Comparison of ENCODE assay signal across 21 cellular contexts in the genomic region with DNA sequence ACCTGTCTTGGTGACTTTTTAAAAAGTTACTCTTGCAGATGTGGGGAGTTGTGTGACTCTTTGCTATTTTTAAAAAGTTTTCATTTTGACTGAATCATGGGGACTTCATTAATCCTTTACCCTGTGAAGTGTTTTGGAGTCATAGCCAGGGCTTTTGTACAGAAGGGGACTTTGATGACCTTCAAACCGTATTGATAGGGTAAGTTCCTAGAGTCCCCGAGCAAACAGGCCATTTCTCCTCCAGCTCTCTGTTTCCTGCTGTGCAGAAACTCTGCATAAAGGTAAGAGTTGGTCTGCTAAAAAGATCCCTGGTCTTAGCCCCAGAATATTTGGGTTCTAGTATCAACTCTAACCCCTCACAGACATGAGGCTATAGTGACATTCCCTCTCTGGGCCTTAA.
DNase-seq lines count a peak whose midpoint lies in the region; ATAC-seq and TF ChIP-seq lines count a peak whose summit lies in the region.
"Had no signal": no experiment of that assay in that cellular context is flagged by ENCODE, and none has a peak within 500 bp of the region (broad histone marks: within the 10 kb centered on the region; RNA-seq: fewer than 3 reads in every experiment).

No MANE protein-coding gene starts in this region.

- CTCF ChIA-PET in SK-N-SH (lab: Yijun Ruan, JAX): no interaction called here

- TF ChIP-seq POLR2A in vagina (IDR thresholded peaks at IDR 0.05): no peak

- H3K27me3 ChIP-seq in SK-N-SH (ENCODE audit: insufficient read depth) (no peaks in the 10 kb centered on the region), OCI-LY1 (ENCODE audit: insufficient read depth, low read length) (no peaks in the 10 kb centered on the region), iPS-20b (ENCODE audit: insufficient read depth, low read length) (no peaks in the 10 kb centered on the region), vagina (no peaks in the 10 kb centered on the region)
- H3K27me3 ChIP-seq: Peyer's patch had no signal

- H3K9me3 ChIP-seq in SK-N-SH (no peaks in the 10 kb centered on the region), OCI-LY1 (ENCODE audit: low read length) (no peaks in the 10 kb centered on the region), iPS-20b (ENCODE audit: insufficient read depth, low read depth, low read length) (no peaks in the 10 kb centered on the region), vagina (no peaks in the 10 kb centered on the region)
- H3K9me3 ChIP-seq: Peyer's patch had no signal

- POLR2A ChIA-PET in SK-N-SH (lab: Yijun Ruan, JAX): no interaction called here

- 33% methylated on average over 2 of the region's 2 CpGs for WGBS in SK-N-SH (ENCODE audit: low lambda C conversion rate)

- no peak for DNase-seq in SK-N-SH
- DNase-seq in vagina (ENCODE audit: extremely low spot score in 2 of 2): no peak
- no peak for DNase-seq in NCI-H2171 (lab: John Stamatoyannopoulos, UW)
- DNase-seq in OCI-M1 (lab: John Stamatoyannopoulos, UW): no peak
- DNase-seq in GM03348 (ENCODE audit: low spot score): no peak
- DNase-seq: CD8-positive, alpha-beta T cell; DMS79; H9; MV-4-11; NCI-H1436; NCI-H2029; NCI-H2171 treated with DMSO at 0.1 percent for 48 hours; NCI-H446 treated with DMSO at 0.1 percent for 48 hours; NK-92 treated with Interleukin-12 subunit alpha and Interleukin-12 subunit beta, amount 100 ng/mL, for 24 hours; Peyer's patch had no signal

- H3K79me2 ChIP-seq in SK-N-SH (ENCODE audit: insufficient read depth): no peaks in the 10 kb centered on the region
- H3K79me2 ChIP-seq in OCI-LY1 (ENCODE audit: insufficient read depth, low read length): no peaks in the 10 kb centered on the region

- no peak overlapping the region for H3K4me2 ChIP-seq in SK-N-SH
- peak overlapping the region; percentile 38 for H3K4me2 ChIP-seq in OCI-LY1 (ENCODE audit: low read length)

- ATAC-seq in SK-N-SH treated with all-trans-retinoic acid at 6 μM for 48 hours: no peak
- ATAC-seq: CD8-positive, alpha-beta T cell; GM12878; Right ventricle myocardium inferior had no signal

- intact Hi-C loops in vagina (cut with DNase I): no loop called here

- H3K4me3 ChIP-seq in SK-N-SH (ENCODE audit: low read depth in 2 of 2, low read length in 1 of 2) (no peak overlapping the region), OCI-LY1 (ENCODE audit: low read depth, low read length, poor library complexity, severe bottlenecking) (no peak overlapping the region), iPS-20b (ENCODE audit: low read length) (peak overlapping the region; percentile 21; the same call in 1 of the 2 replicates), vagina (no peak overlapping the region)
- H3K4me3 ChIP-seq: GM12878, Peyer's patch had no signal

- H3K27ac ChIP-seq in SK-N-SH (ENCODE audit: low read depth in 2 of 2, low read length in 1 of 2): no peak overlapping the region
- H3K27ac ChIP-seq in OCI-LY1 (ENCODE audit: low read depth, low read length, poor library complexity, severe bottlenecking): peak overlapping the region; percentile 96
- no peak overlapping the region for H3K27ac ChIP-seq in iPS-20b (ENCODE audit: low read length)
- H3K27ac ChIP-seq in vagina: peak overlapping the region; percentile 28
- H3K27ac ChIP-seq: 22Rv1, Peyer's patch had no signal

- H2AFZ ChIP-seq in SK-N-SH (ENCODE audit: low read depth) (peak overlapping the region; percentile 43), OCI-LY1 (ENCODE audit: low read length) (0 out of 2 replicates have a peak overlapping the region, but pooled peaks have one; percentile 6)

- TF ChIP-seq CTCF in SK-N-SH (IDR thresholded peaks at IDR 0.05) (no peak), OCI-LY1 (IDR thresholded peaks at IDR 0.05; ENCODE audit: low read length) (no peak), vagina (IDR thresholded peaks at IDR 0.05) (no peak)

- TF ChIP-seq EP300 in SK-N-SH (IDR thresholded peaks at IDR 0.05; ENCODE audit: borderline replicate concordance in 1 of 2, low read depth in 1 of 2, low read length in 1 of 2): no peak

- H3K9ac ChIP-seq in SK-N-SH (no peak overlapping the region), OCI-LY1 (ENCODE audit: low read length) (peak overlapping the region; percentile 56), iPS-20b (ENCODE audit: low read depth, low read length) (no peak overlapping the region; the same call in 1 of the 2 replicates)

- H3K9me2 ChIP-seq in SK-N-SH: no peaks in the 10 kb centered on the region
- H3K9me2 ChIP-seq in OCI-LY1 (ENCODE audit: low read depth, low read length): no peaks in the 10 kb centered on the region

- H3K4me1 ChIP-seq in SK-N-SH (ENCODE audit: control insufficient read depth in 1 of 2, insufficient read depth in 2 of 2, low read depth in 1 of 2, low read length in 1 of 2): peaks cover 0 to 1% of the 10 kb centered on the region in 2 experiments; a peak in 1 of 4 replicates
- peaks cover 98% of the 10 kb centered on the region for H3K4me1 ChIP-seq in OCI-LY1 (ENCODE audit: insufficient read depth, low read length, severe bottlenecking)
- H3K4me1 ChIP-seq in iPS-20b (ENCODE audit: insufficient read depth, low read length): peaks cover 28% of the 10 kb centered on the region
- H3K4me1 ChIP-seq in vagina: peaks cover 68% of the 10 kb centered on the region

- H3K36me3 ChIP-seq in SK-N-SH (replicated peaks in 1 of 2; ENCODE audit: control insufficient read depth in 1 of 2, insufficient read depth in 2 of 2, low read length in 1 of 2): no peaks in the 10 kb centered on the region
- no peaks in the 10 kb centered on the region for H3K36me3 ChIP-seq in OCI-LY1 (ENCODE audit: insufficient read depth, low read length)
- no peaks in the 10 kb centered on the region for H3K36me3 ChIP-seq in iPS-20b (ENCODE audit: insufficient read depth, low read depth, low read length)
- no peaks in the 10 kb centered on the region for H3K36me3 ChIP-seq in vagina
- H3K36me3 ChIP-seq: Peyer's patch had no signal

- no peak for TF ChIP-seq RAD21 in SK-N-SH (IDR thresholded peaks at IDR 0.05; ENCODE audit: low read length)

- no peaks in the 10 kb centered on the region for H4K20me1 ChIP-seq in SK-N-SH (ENCODE audit: insufficient read depth)
- H4K20me1 ChIP-seq in OCI-LY1 (ENCODE audit: insufficient read depth, low read length): no peaks in the 10 kb centered on the region

- H3F3A ChIP-seq in SK-N-SH (replicated peaks; ENCODE audit: insufficient read depth) (no peaks in the 10 kb centered on the region), OCI-LY1 (ENCODE audit: insufficient read depth, low read length) (peaks cover 17% of the 10 kb centered on the region; the same call in 1 of the 2 replicates)

TF ChIP-seq in SK-N-SH, 30 proteins besides CTCF, POLR2A, EP300 and RAD21 (continues in another document):
- no peak for TF ChIP-seq RFX5 (IDR thresholded peaks at IDR 0.05; ENCODE audit: low read length)
- TF ChIP-seq CHD2 (IDR thresholded peaks at IDR 0.05; ENCODE audit: low read length, partially characterized antibody): no peak
- TF ChIP-seq NRF1 (IDR thresholded peaks at IDR 0.05; ENCODE audit: low read depth, low read length): no peak
- no peak for TF ChIP-seq GATA2 (CRISPR knock-in tag; IDR thresholded peaks at IDR 0.05)
- TF ChIP-seq POLR2AphosphoS5 (IDR thresholded peaks at IDR 0.05; ENCODE audit: low read depth, low read length): no peak
- TF ChIP-seq, protein P1, sequence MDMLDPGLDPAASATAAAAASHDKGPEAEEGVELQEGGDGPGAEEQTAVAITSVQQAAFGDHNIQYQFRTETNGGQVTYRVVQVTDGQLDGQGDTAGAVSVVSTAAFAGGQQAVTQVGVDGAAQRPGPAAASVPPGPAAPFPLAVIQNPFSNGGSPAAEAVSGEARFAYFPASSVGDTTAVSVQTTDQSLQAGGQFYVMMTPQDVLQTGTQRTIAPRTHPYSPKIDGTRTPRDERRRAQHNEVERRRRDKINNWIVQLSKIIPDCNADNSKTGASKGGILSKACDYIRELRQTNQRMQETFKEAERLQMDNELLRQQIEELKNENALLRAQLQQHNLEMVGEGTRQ (IDR thresholded peaks at IDR 0.05; ENCODE audit: borderline replicate concordance, low read depth, low read length): no peak
- no peak for TF ChIP-seq GABPA (IDR thresholded peaks at IDR 0.05; ENCODE audit: low read depth)
- no peak for TF ChIP-seq FOXJ3 (CRISPR knock-in tag; IDR thresholded peaks at IDR 0.05)
- no peak for TF ChIP-seq JUND (IDR thresholded peaks at IDR 0.05)
- no peak for TF ChIP-seq FOSL2 (IDR thresholded peaks at IDR 0.05; ENCODE audit: borderline replicate concordance, low read depth)

TF ChIP-seq in SK-N-SH treated with all-trans-retinoic acid at 6 μM for 48 hours, 23 proteins besides CTCF, POLR2A, EP300 and RAD21 (continues in another document):
- TF ChIP-seq RARB (CRISPR knock-in tag; IDR thresholded peaks at IDR 0.05) (no peak), ZNF70 (CRISPR knock-in tag; IDR thresholded peaks at IDR 0.05) (no peak), ZFP30 (CRISPR knock-in tag; IDR thresholded peaks at IDR 0.05) (no peak), CSDC2 (CRISPR knock-in tag; IDR thresholded peaks at IDR 0.05) (no peak), SNAI2 (CRISPR knock-in tag; IDR thresholded peaks at IDR 0.05) (no peak)
- TF ChIP-seq, protein P2, sequence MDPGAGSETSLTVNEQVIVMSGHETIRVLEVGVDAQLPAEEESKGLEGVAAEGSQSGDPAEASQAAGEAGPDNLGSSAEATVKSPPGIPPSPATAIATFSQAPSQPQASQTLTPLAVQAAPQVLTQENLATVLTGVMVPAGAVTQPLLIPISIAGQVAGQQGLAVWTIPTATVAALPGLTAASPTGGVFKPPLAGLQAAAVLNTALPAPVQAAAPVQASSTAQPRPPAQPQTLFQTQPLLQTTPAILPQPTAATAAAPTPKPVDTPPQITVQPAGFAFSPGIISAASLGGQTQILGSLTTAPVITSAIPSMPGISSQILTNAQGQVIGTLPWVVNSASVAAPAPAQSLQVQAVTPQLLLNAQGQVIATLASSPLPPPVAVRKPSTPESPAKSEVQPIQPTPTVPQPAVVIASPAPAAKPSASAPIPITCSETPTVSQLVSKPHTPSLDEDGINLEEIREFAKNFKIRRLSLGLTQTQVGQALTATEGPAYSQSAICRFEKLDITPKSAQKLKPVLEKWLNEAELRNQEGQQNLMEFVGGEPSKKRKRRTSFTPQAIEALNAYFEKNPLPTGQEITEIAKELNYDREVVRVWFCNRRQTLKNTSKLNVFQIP (CRISPR knock-in tag; IDR thresholded peaks at IDR 0.05; ENCODE audit: borderline replicate concordance, low read depth): no peak

Comparison
In these comparisons a context has a peak if more than half of its experiments do, and no peak if none do; other contexts are left out.
1. H3K27ac ChIP-seq: peak in OCI-LY1 (single experiment) and vagina (single experiment); none in SK-N-SH (0 of 2) and iPS-20b (single experiment).